16 cellular contexts compared by ENCODE assay signal in the genomic region with DNA sequence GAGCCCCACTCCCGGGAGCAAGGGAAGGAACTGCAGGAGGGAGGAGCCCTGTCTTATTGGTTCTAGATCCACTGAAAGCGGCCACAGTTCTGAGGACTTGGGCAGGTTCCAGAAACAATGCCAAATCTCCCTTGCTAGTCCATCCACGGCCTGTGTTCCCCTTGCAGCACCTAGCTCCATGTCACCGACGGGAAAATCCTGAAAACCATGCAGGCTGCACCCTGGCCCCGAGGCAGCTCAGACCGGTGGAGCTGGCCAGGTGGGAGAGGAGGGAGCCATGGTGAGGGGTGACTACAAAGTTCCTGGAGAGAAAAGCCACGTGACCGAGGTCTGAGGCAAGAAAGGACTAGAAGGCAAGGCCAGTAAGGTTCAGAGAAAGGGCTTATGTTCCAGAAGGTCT. TPM values are rescaled to one million over a fixed set of nuclear protein-coding genes. Genes with fewer than 3 reads are reported as not detected.
DNase-seq lines count a peak whose midpoint lies in the region; ATAC-seq, FAIRE-seq and TF ChIP-seq lines count a peak whose summit lies in the region.
"Had no signal": no experiment of that assay in that cellular context is flagged by ENCODE, and none has a peak within 500 bp of the region (broad histone marks: within the 10 kb centered on the region; RNA-seq: fewer than 3 reads in every experiment).

No MANE protein-coding gene starts in this region.

- intact Hi-C loops in HepG2 (cut with micrococcal nuclease; ENCODE audit: unreplicated experiment): no loop called here

- H3K4me3 ChIP-seq in GM23248 (no peak overlapping the region), HepG2 (replicated peaks in 1 of 3; ENCODE audit: insufficient read depth in 1 of 3, low read depth in 2 of 3, low read length in 3 of 3) (no peak overlapping the region), subcutaneous abdominal adipose tissue (ENCODE audit: low read depth in 1 of 5, low read length in 5 of 5) (peak overlapping the region in 3 of 5 donors; percentile 5 to 39 (median 23))

- H3K27me3 ChIP-seq in GM23248 (replicated peaks; ENCODE audit: insufficient read depth): no peaks in the 10 kb centered on the region
- peaks cover 0 to 19% of the 10 kb centered on the region in 2 experiments; a peak in 2 of 5 replicates for H3K27me3 ChIP-seq in HepG2 (ENCODE audit: control insufficient read depth in 1 of 2, insufficient read depth in 2 of 2, low read length in 2 of 2)
- no peaks in the 10 kb centered on the region for H3K27me3 ChIP-seq in subcutaneous abdominal adipose tissue (ENCODE audit: control insufficient read depth in 5 of 5, insufficient read depth in 4 of 5, low read length in 5 of 5)

- H4K20me1 ChIP-seq in GM23248 (ENCODE audit: insufficient read depth) (no peaks in the 10 kb centered on the region), HepG2 (ENCODE audit: insufficient read depth, low read length) (no peaks in the 10 kb centered on the region)

- no peaks in the 10 kb centered on the region for H3K9me2 ChIP-seq in GM23248 (ENCODE audit: insufficient read depth)

- in situ Hi-C loops in GM23248 (cut with MboI) (no loop called here), HepG2 (cut with HindIII; ENCODE audit: extremely low pct_ligation_motif_present, low pct_unique_long_range_greater_than_20kb) (loop anchor here (10.0 kb wide), 1 partner anchor 242 kb away; no protein-coding TSS in a partner anchor)

- ATAC-seq in HepG2 (no peak), GM18858 (IDR thresholded peaks at IDR 0.05; ENCODE audit: unreplicated experiment) (no peak), GM18873 (IDR thresholded peaks at IDR 0.05; ENCODE audit: low FRiP score, unreplicated experiment) (no peak), GM18519 (IDR thresholded peaks at IDR 0.05; ENCODE audit: low FRiP score, unreplicated experiment) (no peak)
- ATAC-seq: activated T-cell treated with anti-CD3 and anti-CD28 coated beads, Interleukin-2, amount 50 U/mL, for 72 hours had no signal

- H2AFZ ChIP-seq in GM23248 (no peak overlapping the region), HepG2 (ENCODE audit: low read length) (no peak overlapping the region)
- H2AFZ ChIP-seq: parathyroid adenoma had no signal

- H3F3A ChIP-seq in GM23248 (ENCODE audit: insufficient read depth): peaks cover 35% of the 10 kb centered on the region; the same call in 1 of the 2 replicates

- no peak for FAIRE-seq in HepG2 (lab: Jason Lieb, UNC)

- POLR2A ChIA-PET in HepG2 (lab: Yijun Ruan, JAX): no interaction called here

- H3K9ac ChIP-seq in GM23248 (peak overlapping the region; percentile 37), HepG2 (ENCODE audit: insufficient read depth, low read depth, low read length) (no peak overlapping the region), subcutaneous abdominal adipose tissue (ENCODE audit: low read length in 5 of 5) (peak overlapping the region in 4 of 5 donors; percentile 11 to 68 (median 18))
- H3K9ac ChIP-seq: parathyroid adenoma had no signal

- H3K27ac ChIP-seq in GM23248 (peak overlapping the region; percentile 70), cingulate gyrus (ENCODE audit: low read depth, low read length) (peak overlapping the region; percentile 57), HepG2 (ENCODE audit: extremely low read length, insufficient read depth, low read length) (no peak overlapping the region), subcutaneous abdominal adipose tissue (ENCODE audit: low read depth, low read length) (peak overlapping the region; percentile 91)
- H3K27ac ChIP-seq: parathyroid adenoma had no signal

- H3K36me3 ChIP-seq in GM23248 (ENCODE audit: low read depth) (peaks cover 9% of the 10 kb centered on the region), HepG2 (replicated peaks in 1 of 2; ENCODE audit: control insufficient read depth in 1 of 2, insufficient read depth in 2 of 2, low read length in 2 of 2) (no peaks in the 10 kb centered on the region), subcutaneous abdominal adipose tissue (ENCODE audit: control insufficient read depth in 5 of 5, insufficient read depth in 5 of 5, low read length in 5 of 5) (peaks cover 12 to 79% (median 56%) of the 10 kb centered on the region in 5 donors)

- no peak for TF ChIP-seq CTCF in HepG2 (CRISPR knock-in tag; IDR thresholded peaks at IDR 0.05)

- no peak for TF ChIP-seq POLR2A in HepG2 (IDR thresholded peaks at IDR 0.05; ENCODE audit: insufficient read depth in 1 of 2, low read depth in 2 of 2, low read length in 2 of 2)

- peaks cover 77% of the 10 kb centered on the region for H3K79me2 ChIP-seq in GM23248 (ENCODE audit: insufficient read depth)
- no peaks in the 10 kb centered on the region for H3K79me2 ChIP-seq in HepG2 (ENCODE audit: insufficient read depth, low read length)
- H3K79me2 ChIP-seq: parathyroid adenoma had no signal

- no TSS peak for BruUV-seq in HepG2 (replicated peaks; lab: Mats Ljungman, UMichigan)

- TF ChIP-seq EP300 in HepG2 (IDR thresholded peaks at IDR 0.05; ENCODE audit: low read depth in 2 of 2, low read length in 2 of 2) (no peak), HepG2 (CRISPR knock-in tag; IDR thresholded peaks at IDR 0.05; ENCODE audit: borderline replicate concordance) (no peak)

- TF ChIP-seq RAD21 in HepG2 (CRISPR knock-in tag; IDR thresholded peaks at IDR 0.05): no peak

- DNase-seq in GM23248: no peak
- DNase-seq in HepG2 (ENCODE audit: low spot score): no peak
- DNase-seq in NCI-H446 treated with DMSO at 0.1 percent for 48 hours (lab: John Stamatoyannopoulos, UW): no peak
- DNase-seq: activated CD4-positive, alpha-beta T cell treated with anti-CD3 and anti-CD28 coated beads for 4 hours; activated T-cell treated with anti-CD3 and anti-CD28 coated beads, Interleukin-2, amount 50 U/mL, for 72 hours; CD4-positive, CD25-positive, alpha-beta regulatory T cell; glutamatergic neuron; NCI-H2227 treated with DMSO at 0.1 percent for 48 hours; OCI-M1; T-helper 2 cell had no signal

- H3K9me3 ChIP-seq in GM23248 (ENCODE audit: low read depth): no peaks in the 10 kb centered on the region
- no peaks in the 10 kb centered on the region for H3K9me3 ChIP-seq in HepG2 (ENCODE audit: low read length)
- H3K9me3 ChIP-seq in subcutaneous abdominal adipose tissue (ENCODE audit: control insufficient read depth in 5 of 5, low read length in 5 of 5): peaks cover 0 to 2% (median 0%) of the 10 kb centered on the region in 5 donors

- CTCF ChIA-PET in HepG2 (lab: Yijun Ruan, JAX; ENCODE audit: low intra/inter-chr PET ratio, low total read pairs): no interaction called here

- peaks cover 36% of the 10 kb centered on the region for H3K4me1 ChIP-seq in GM23248 (ENCODE audit: insufficient read depth)
- peaks cover 10% of the 10 kb centered on the region; the same call in 1 of the 2 replicates for H3K4me1 ChIP-seq in HepG2 (ENCODE audit: insufficient read depth, low read length)
- H3K4me1 ChIP-seq in subcutaneous abdominal adipose tissue (ENCODE audit: control insufficient read depth in 5 of 5, insufficient read depth in 5 of 5, low read length in 5 of 5): peaks cover 31 to 91% (median 87%) of the 10 kb centered on the region in 5 donors
- H3K4me1 ChIP-seq: parathyroid adenoma had no signal

- peak overlapping the region; percentile 29 for H3K4me2 ChIP-seq in GM23248 (ENCODE audit: unreplicated experiment)
- no peak overlapping the region for H3K4me2 ChIP-seq in HepG2 (ENCODE audit: low read depth, low read length)

- 97 to 98% methylated on average over 8 to 9 of the region's 9 CpGs for WGBS in GM23248 (ENCODE audit: low coverage in 1 of 2, low lambda C conversion rate in 2 of 2, missing lambda C conversion rate in 2 of 2), 2 experiments
- 46% methylated on average over 9 of the region's 9 CpGs for WGBS in HepG2 (ENCODE audit: low lambda C conversion rate)

TF ChIP-seq in HepG2, 621 proteins besides CTCF, POLR2A, EP300 and RAD21:
- TF ChIP-seq ZNF556 (CRISPR knock-in tag; IDR thresholded peaks at IDR 0.05; ENCODE audit: borderline replicate concordance): no peak
- TF ChIP-seq RAD51 (IDR thresholded peaks at IDR 0.05; ENCODE audit: borderline replicate concordance): 0 out of 2 replicates have a peak, but pooled peaks have one; percentile 18
- no peak for TF ChIP-seq GTF3A (CRISPR knock-in tag; conservative IDR thresholded peaks at IDR 0.05)

RNA-seq across cellular contexts. Expression of gene MGLL, which starts 5.5 kb away (rescaled TPM):
- 58.7 and 59.2 TPM in 2 replicates for total RNA-seq in GM23248 (2014; rRNA removed; shearing (Covaris generic))
- polyA plus RNA-seq in GM23248 (2016; fragmentation: Nextera tagmentation; extraction: Ambion mirVana): 184 and 194 TPM in 2 replicates
- total RNA-seq in HepG2 (2016; rRNA removed; fragmentation: Illumina TruSeq; extraction: Trizol): not detected in 2 replicates
- total RNA-seq in HepG2 (2016; cell fraction: cytosol; rRNA removed; fragmentation: Illumina TruSeq; extraction: Trizol; ENCODE audit: low read depth): not detected in 2 replicates
- total RNA-seq in HepG2 (2016; cell fraction: insoluble cytoplasmic fraction; rRNA removed; fragmentation: Illumina TruSeq; extraction: Trizol): not detected in 2 replicates
- total RNA-seq in HepG2 (2016; cell fraction: membrane; rRNA removed; fragmentation: Illumina TruSeq; extraction: Trizol): not detected in 2 replicates
- not detected in 2 replicates for total RNA-seq in HepG2 (2016; cell fraction: nucleus; rRNA removed; fragmentation: Illumina TruSeq; extraction: Trizol)
- not detected in 2 replicates for polyA plus RNA-seq in HepG2 (2011; rRNA removed)
- polyA plus RNA-seq in HepG2 (2011; cell fraction: cytosol; rRNA removed): 0.08 TPM in 1 of 2 replicates, not detected in the other
- polyA plus RNA-seq in HepG2 (2011; cell fraction: nucleus; rRNA removed): 0.09 TPM in 1 of 2 replicates, not detected in the other
- polyA plus RNA-seq in HepG2 (2012): 0.04 TPM in 1 of 2 replicates, not detected in the other
- polyA plus RNA-seq in HepG2 (2016; cell fraction: cytosol; fragmentation: Illumina TruSeq; extraction: Trizol; ENCODE audit: low read depth): not detected in 2 replicates
- polyA plus RNA-seq in HepG2 (2016; cell fraction: insoluble cytoplasmic fraction; fragmentation: Illumina TruSeq; extraction: Trizol; ENCODE audit: low read depth): not detected in 2 replicates
- not detected in 2 replicates for polyA plus RNA-seq in HepG2 (2016; cell fraction: membrane; fragmentation: Illumina TruSeq; extraction: Trizol; ENCODE audit: low read depth)
- not detected in 2 replicates for polyA plus RNA-seq in HepG2 (2016; cell fraction: nucleus; fragmentation: Illumina TruSeq; extraction: Trizol; ENCODE audit: insufficient read depth, low read depth)
- polyA minus RNA-seq in HepG2 (2011; rRNA and poly(A)+ RNA removed; ENCODE audit: low replicate concordance): 47.9 TPM in 1 of 2 replicates, not detected in the other
- polyA minus RNA-seq in HepG2 (2011; cell fraction: cytosol; rRNA and poly(A)+ RNA removed): 0.26 TPM in 1 of 2 replicates, not detected in the other
- polyA minus RNA-seq in HepG2 (2011; cell fraction: nucleus; rRNA and poly(A)+ RNA removed): 0.12 and 0.52 TPM in 2 replicates

Comparison
In these comparisons a context has a peak if more than half of its experiments do, and no peak if none do; other contexts are left out.
1. H3K4me3 ChIP-seq: peak in subcutaneous abdominal adipose tissue (3 of 5); none in GM23248 (single experiment) and HepG2 (0 of 3).
2. RNA of gene MGLL, which starts 5.5 kb away (total RNA-seq): 58.7 to 59.2 TPM in GM23248; not detected in HepG2; every median in the first group is over 10 times any median in the second.